16 cellular contexts compared by ENCODE assay signal in the genomic region with DNA sequence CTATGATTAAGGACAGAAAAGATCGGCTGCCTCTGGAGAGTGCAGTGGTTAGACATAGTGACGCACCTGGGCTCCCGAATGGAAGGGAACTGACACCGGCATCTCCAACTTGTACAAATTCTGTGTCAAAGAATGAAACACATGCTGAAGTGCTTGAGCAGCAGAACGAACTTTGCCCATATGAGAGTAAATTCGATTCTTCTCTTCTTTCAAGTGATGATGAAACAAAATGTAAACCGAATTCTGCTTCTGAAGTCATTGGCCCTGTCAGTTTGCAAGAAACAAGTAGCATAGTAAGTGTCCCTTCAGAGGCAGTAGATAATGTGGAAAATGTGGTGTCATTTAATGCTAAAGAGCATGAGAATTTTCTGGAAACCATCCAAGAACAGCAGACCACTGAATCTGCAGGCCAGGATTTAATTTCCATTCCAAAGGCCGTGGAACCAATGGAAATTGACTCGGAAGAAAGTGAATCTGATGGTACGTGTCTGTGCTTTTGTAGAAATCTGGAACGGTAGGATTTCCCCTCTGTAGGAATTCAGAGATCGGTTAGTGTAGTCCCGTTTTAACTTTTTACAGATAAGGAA. TPM values are rescaled to one million over a fixed set of nuclear protein-coding genes. Genes with fewer than 3 reads are reported as not detected.
DNase-seq lines count a peak whose midpoint lies in the region; ATAC-seq and TF ChIP-seq lines count a peak whose summit lies in the region.
"Had no signal": no experiment of that assay in that cellular context is flagged by ENCODE, and none has a peak within 500 bp of the region (broad histone marks: within the 10 kb centered on the region; RNA-seq: fewer than 3 reads in every experiment).

No MANE protein-coding gene starts in this region.

- H3K27me3 Mint-ChIP-seq in activated T-cell treated with anti-CD3 and anti-CD28 coated beads, Interleukin-2, amount 50 U/mL, for 24 hours: no peaks in the 10 kb centered on the region
- H3K27me3 Mint-ChIP-seq in Calu3 (ENCODE audit: unreplicated experiment): no peaks in the 10 kb centered on the region
- no peaks in the 10 kb centered on the region for H3K27me3 Mint-ChIP-seq in activated T-helper 17 cell treated with anti-CD3 and anti-CD28 coated beads, Interleukin-2, amount 50 U/mL, for 72 hours
- H3K27me3 Mint-ChIP-seq: CD4-positive, alpha-beta T cell had no signal

- H3K4me1 ChIP-seq in gastrocnemius medialis (peaks cover 20 to 23% of the 10 kb centered on the region in 2 donors), body of pancreas (no peaks in the 10 kb centered on the region)

- H3K27ac Mint-ChIP-seq in activated T-cell treated with anti-CD3 and anti-CD28 coated beads, Interleukin-2, amount 50 U/mL, for 24 hours: peak overlapping the region; percentile 48
- H3K27ac Mint-ChIP-seq in Calu3 (ENCODE audit: unreplicated experiment): no peak overlapping the region
- peak overlapping the region; percentile 68 for H3K27ac Mint-ChIP-seq in activated T-helper 17 cell treated with anti-CD3 and anti-CD28 coated beads, Interleukin-2, amount 50 U/mL, for 72 hours

- H3K4me3 ChIP-seq in gastrocnemius medialis (no peak overlapping the region), body of pancreas (no peak overlapping the region)
- H3K4me3 ChIP-seq: GM23248, PC-9 had no signal

- peaks cover 97% of the 10 kb centered on the region for H3K36me3 Mint-ChIP-seq in activated T-cell treated with anti-CD3 and anti-CD28 coated beads, Interleukin-2, amount 50 U/mL, for 24 hours (ENCODE audit: low read depth)
- H3K36me3 Mint-ChIP-seq in Calu3 (ENCODE audit: insufficient read depth, unreplicated experiment): peaks cover 3% of the 10 kb centered on the region
- H3K36me3 Mint-ChIP-seq in activated T-helper 17 cell treated with anti-CD3 and anti-CD28 coated beads, Interleukin-2, amount 50 U/mL, for 72 hours (ENCODE audit: low read depth): peaks cover 100% of the 10 kb centered on the region

- no peak overlapping the region for H3K4me3 Mint-ChIP-seq in activated T-cell treated with anti-CD3 and anti-CD28 coated beads, Interleukin-2, amount 50 U/mL, for 24 hours
- no peak overlapping the region for H3K4me3 Mint-ChIP-seq in Calu3 (ENCODE audit: low read depth, unreplicated experiment)
- no peak overlapping the region for H3K4me3 Mint-ChIP-seq in activated T-helper 17 cell treated with anti-CD3 and anti-CD28 coated beads, Interleukin-2, amount 50 U/mL, for 72 hours
- H3K4me3 Mint-ChIP-seq: CD4-positive, alpha-beta T cell had no signal

- intact Hi-C loops in Calu3 (cut with micrococcal nuclease; ENCODE audit: unreplicated experiment) (no loop called here), gastrocnemius medialis (cut with DNase I; ENCODE audit: low total_unique reads) (loop anchor here (2.0 kb wide), 1 partner anchor 18 kb away; no protein-coding TSS in a partner anchor), body of pancreas (cut with DNase I) (no loop called here)

- DNase-seq in activated T-cell treated with anti-CD3 and anti-CD28 coated beads, Interleukin-2, amount 50 U/mL, for 24 hours: no peak
- DNase-seq in activated T-cell treated with anti-CD3 and anti-CD28 coated beads, Interleukin-2, amount 50 U/mL, for 48 hours: no peak
- DNase-seq in Calu3 (no peak), gastrocnemius medialis (no peak), body of pancreas (no peak), NOMO-1 treated with dmso at 0.1 percent for 144 hours (lab: John Stamatoyannopoulos, UW; ENCODE audit: unreplicated experiment) (no peak)
- DNase-seq: CD4-positive, alpha-beta T cell; GF-D8; GM23248; HCEC 1CT; NCI-H1092 treated with DMSO at 0.1 percent for 48 hours; NCI-H146; NCI-H2081 treated with DMSO at 0.1 percent for 48 hours; PC-9 had no signal

- H3K27ac ChIP-seq in gastrocnemius medialis (peak overlapping the region; percentile 49 to 79 (median 68)), body of pancreas (no peak overlapping the region)
- H3K27ac ChIP-seq: GM23248, PC-9 had no signal

- H3K27me3 ChIP-seq in gastrocnemius medialis (no peaks in the 10 kb centered on the region), body of pancreas (no peaks in the 10 kb centered on the region)

- H3K9me3 ChIP-seq in gastrocnemius medialis (no peaks in the 10 kb centered on the region), body of pancreas (no peaks in the 10 kb centered on the region)

- BruUV-seq in Calu3 (replicated peaks; lab: Mats Ljungman, UMichigan): TSS peak; percentile 23

- ATAC-seq in activated T-helper 17 cell treated with anti-CD3 and anti-CD28 coated beads, Interleukin-2, amount 50 U/mL, for 72 hours (replicated peaks): no peak
- no peak for ATAC-seq in gastrocnemius medialis
- ATAC-seq in GM18517 (IDR thresholded peaks at IDR 0.05; ENCODE audit: unreplicated experiment): no peak
- ATAC-seq in body of pancreas: no peak

- in situ Hi-C loops in gastrocnemius medialis (cut with MboI; ENCODE audit: low sequenced_read_pairs in 4 of 4): no loop called here

- no peaks in the 10 kb centered on the region for H3K9me3 Mint-ChIP-seq in activated T-cell treated with anti-CD3 and anti-CD28 coated beads, Interleukin-2, amount 50 U/mL, for 24 hours
- H3K9me3 Mint-ChIP-seq in Calu3 (ENCODE audit: low read depth, unreplicated experiment): no peaks in the 10 kb centered on the region
- H3K9me3 Mint-ChIP-seq in activated T-helper 17 cell treated with anti-CD3 and anti-CD28 coated beads, Interleukin-2, amount 50 U/mL, for 72 hours: no peaks in the 10 kb centered on the region
- H3K9me3 Mint-ChIP-seq: CD4-positive, alpha-beta T cell had no signal

- TF ChIP-seq CTCF in Calu3 (IDR thresholded peaks at IDR 0.05; ENCODE audit: unreplicated experiment) (no peak), gastrocnemius medialis (IDR thresholded peaks at IDR 0.05 in 4 of 5, conservative IDR thresholded peaks at IDR 0.05 in 1 of 5) (no peak), body of pancreas (IDR thresholded peaks at IDR 0.05) (no peak)

- 87 to 91% methylated on average over 13 of the region's 13 CpGs for WGBS in body of pancreas, 2 donors

- no peak for TF ChIP-seq POLR2A in gastrocnemius medialis (IDR thresholded peaks at IDR 0.05)
- TF ChIP-seq POLR2A in body of pancreas (IDR thresholded peaks at IDR 0.05): no peak

- peaks cover 27% of the 10 kb centered on the region for H3K4me1 Mint-ChIP-seq in activated T-cell treated with anti-CD3 and anti-CD28 coated beads, Interleukin-2, amount 50 U/mL, for 24 hours (ENCODE audit: low read depth)
- H3K4me1 Mint-ChIP-seq in Calu3 (ENCODE audit: low read depth, unreplicated experiment): no peaks in the 10 kb centered on the region
- peaks cover 12% of the 10 kb centered on the region for H3K4me1 Mint-ChIP-seq in activated T-helper 17 cell treated with anti-CD3 and anti-CD28 coated beads, Interleukin-2, amount 50 U/mL, for 72 hours

- CTCF ChIA-PET in Calu3 (lab: Charles Lee): no interaction called here

- H3K36me3 ChIP-seq in gastrocnemius medialis (peaks cover 0 to 91% of the 10 kb centered on the region in 2 donors), body of pancreas (replicated peaks in 1 of 2; ENCODE audit: insufficient read depth in 1 of 2, low read depth in 2 of 2) (peaks cover 21 to 66% of the 10 kb centered on the region in 2 donors)

RNA-seq across cellular contexts. Expression of a gene that starts 16.9 kb away (rescaled TPM):
- 14.7 and 15.6 TPM in 2 replicates for total RNA-seq in Calu3 (2022)
- total RNA-seq in activated T-helper 17 cell treated with anti-CD3 and anti-CD28 coated beads, Interleukin-2, amount 50 U/mL, for 72 hours: 10 to 100 TPM; 65.9 to 95.5 TPM
- total RNA-seq in gastrocnemius medialis: 10 to 100 TPM; 43.5 to 77.7 (median 46.8) TPM
- 10 to 100 TPM; 31.9 to 42.8 TPM for total RNA-seq in body of pancreas

Comparison
In these comparisons a context has a peak if more than half of its experiments do, and no peak if none do; other contexts are left out.
1. H3K27ac ChIP-seq: peak in gastrocnemius medialis (4 of 4); none in body of pancreas (0 of 4).